In genomic region chr7:28481131-28481926, GRCh38 we compare ENCODE assay signal across 10 cellular contexts.
DNase-seq lines count a peak whose midpoint lies in the region; ATAC-seq, FAIRE-seq and TF ChIP-seq lines count a peak whose summit lies in the region.
"Had no signal": no experiment of that assay in that cellular context is flagged by ENCODE, and none has a peak within 500 bp of the region (broad histone marks: within the 10 kb centered on the region; RNA-seq: fewer than 3 reads in every experiment).

No MANE protein-coding gene starts in this region.

- H3K4me1 ChIP-seq in BLaER1 (peaks cover 56% of the 10 kb centered on the region), H1 (replicated peaks in 1 of 4; ENCODE audit: control insufficient read depth in 3 of 4, insufficient read depth in 4 of 4, low read length in 3 of 4) (peaks cover 10 to 28% (median 23%) of the 10 kb centered on the region in 4 experiments), esophagus squamous epithelium (no peaks in the 10 kb centered on the region)

- no peaks in the 10 kb centered on the region for H3K23me2 ChIP-seq in H1 (ENCODE audit: low read depth, low read length)

- POLR2A ChIA-PET in H1 (lab: Charles Lee; ENCODE audit: partially characterized antibody) = no interaction called here

- peak overlapping the region; percentile 50 for H3K4me3 ChIP-seq in BLaER1
- H3K4me3 ChIP-seq in H1 (ENCODE audit: extremely low read depth in 1 of 4, insufficient read depth in 2 of 4, low read depth in 3 of 4, low read length in 4 of 4) = no peak overlapping the region
- no peak overlapping the region for H3K4me3 ChIP-seq in esophagus squamous epithelium

- peak overlapping the region; percentile 88 for H3K4me2 ChIP-seq in BLaER1
- peak overlapping the region; percentile 26 to 27 for H3K4me2 ChIP-seq in H1 (ENCODE audit: insufficient read depth in 1 of 2, low read depth in 2 of 2, low read length in 2 of 2)

- H4K5ac ChIP-seq in H1 (ENCODE audit: insufficient read length, low read depth, low read length) = no peak overlapping the region

- H3K27ac ChIP-seq in BLaER1 (peak overlapping the region; percentile 79), H1 (ENCODE audit: low read depth, low read length) (no peak overlapping the region), esophagus squamous epithelium (no peak overlapping the region)

- TF ChIP-seq EP300 in H1 (IDR thresholded peaks at IDR 0.05; ENCODE audit: borderline replicate concordance in 1 of 2, low read depth in 2 of 2, low read length in 2 of 2) = no peak

- no peaks in the 10 kb centered on the region for H3K79me1 ChIP-seq in H1 (ENCODE audit: low read depth, low read length)

- no peaks in the 10 kb centered on the region for H3K79me2 ChIP-seq in H1 (ENCODE audit: control insufficient read depth in 1 of 2, insufficient read depth in 2 of 2, low read length in 2 of 2)

- no peak overlapping the region for H3K27ac Mint-ChIP-seq in T-helper 17 cell

- peak overlapping the region; percentile 35; the same call in 1 of the 2 replicates for H2BK5ac ChIP-seq in H1 (ENCODE audit: low read depth, low read length)

- H3K14ac ChIP-seq in H1 (ENCODE audit: insufficient read length) = no peak overlapping the region

- CTCF ChIA-PET in H1 (lab: Charles Lee; ENCODE audit: partially characterized antibody) = interaction anchor here (1.1 to 1.4 kb wide), 3 partner anchors 12 to 119 kb away, joined by 3 to 5 read pairs (median 3); no protein-coding TSS in a partner anchor

- H2BK120ac ChIP-seq in H1 (replicated peaks; ENCODE audit: low read depth, low read length) = no peak overlapping the region

- peaks cover 2% of the 10 kb centered on the region for H3K4me1 Mint-ChIP-seq in T-helper 17 cell

- no peak for TF ChIP-seq POLR2A in H1 (IDR thresholded peaks at IDR 0.05; ENCODE audit: control extremely low read depth in 1 of 2, low read depth in 2 of 2, low read length in 2 of 2)
- no peak for TF ChIP-seq POLR2A in esophagus squamous epithelium (IDR thresholded peaks at IDR 0.05)

- no peak overlapping the region for H3K4ac ChIP-seq in H1 (replicated peaks; ENCODE audit: insufficient read length, low read depth, low read length)

- no peak overlapping the region for H3K23ac ChIP-seq in H1 (ENCODE audit: insufficient read length)

- H3K18ac ChIP-seq in H1 (ENCODE audit: extremely low read depth, low read length) = peak overlapping the region; percentile 74; the same call in 1 of the 2 replicates

- 51% methylated on average over 7 of the region's 7 CpGs; no CpG with 5 or more reads in 1 of the 2 experiments for WGBS in H1 (ENCODE audit: extremely low coverage in 1 of 2, insufficient coverage in 1 of 2, insufficient read length in 1 of 2, insufficient replicate concordance in 2 of 2, low coverage in 1 of 2, low lambda C conversion rate in 2 of 2, missing lambda C conversion rate in 1 of 2), 2 experiments
- WGBS in esophagus squamous epithelium, 2 donors = 52 to 74% methylated on average over 7 of the region's 7 CpGs

- peak overlapping the region; percentile 67 for H3K9ac ChIP-seq in BLaER1
- no peak overlapping the region for H3K9ac ChIP-seq in H1 (replicated peaks in 1 of 4; ENCODE audit: extremely low read depth in 1 of 4, low read depth in 3 of 4, low read length in 3 of 4)

- ATAC-seq in GM19455 (IDR thresholded peaks at IDR 0.05; ENCODE audit: unreplicated experiment) (peak; percentile 72), HG03139 (IDR thresholded peaks at IDR 0.05; ENCODE audit: unreplicated experiment) (peak; percentile 68), T-helper 17 cell (no peak)

- H4K8ac ChIP-seq in H1 (ENCODE audit: extremely low read depth, insufficient read depth, low read length) = no peak overlapping the region

- H2AFZ ChIP-seq in H1 (ENCODE audit: low read length) = 0 out of 2 replicates have a peak overlapping the region, but pooled peaks have one; percentile 28

- FAIRE-seq in H1 (lab: Jason Lieb, UNC) = no peak

- intact Hi-C loops in esophagus squamous epithelium (cut with DNase I) = no loop called here

- TF ChIP-seq CTCF in H1 (IDR thresholded peaks at IDR 0.05; ENCODE audit: control extremely low read depth in 1 of 3, insufficient read depth in 1 of 3, low read depth in 1 of 3, low read length in 3 of 3) (no peak), esophagus squamous epithelium (IDR thresholded peaks at IDR 0.05) (no peak)

- H3K9me3 ChIP-seq in BLaER1 (peaks cover 8% of the 10 kb centered on the region; the same call in 1 of the 2 replicates), H1 (ENCODE audit: insufficient read depth in 2 of 2, low read depth in 1 of 2, low read length in 1 of 2) (no peaks in the 10 kb centered on the region), T-helper 17 cell (ENCODE audit: control insufficient read depth, low read length, poor library complexity, severe bottlenecking) (no peaks in the 10 kb centered on the region), esophagus squamous epithelium (no peaks in the 10 kb centered on the region)

- H3K27me3 Mint-ChIP-seq in T-helper 17 cell = peaks cover 42% of the 10 kb centered on the region

- peak overlapping the region; percentile 79; the same call in 1 of the 2 replicates for H2AK5ac ChIP-seq in H1 (ENCODE audit: low read depth, low read length)

- H3K56ac ChIP-seq in H1 (replicated peaks; ENCODE audit: insufficient read length, low read depth, low read length) = no peak overlapping the region

- H3K4me3 Mint-ChIP-seq in T-helper 17 cell = no peak overlapping the region

- no peak for TF ChIP-seq RAD21 in H1 (IDR thresholded peaks at IDR 0.05 in 1 of 2, conservative IDR thresholded peaks at IDR 0.05 in 1 of 2; ENCODE audit: low read depth in 2 of 2, low read length in 2 of 2)

- H4K20me1 ChIP-seq in BLaER1 (no peaks in the 10 kb centered on the region), H1 (replicated peaks in 1 of 2; ENCODE audit: control insufficient read depth in 1 of 2, insufficient read depth in 2 of 2, low read length in 2 of 2) (no peaks in the 10 kb centered on the region)

- H2BK15ac ChIP-seq in H1 (ENCODE audit: low read length) = peak overlapping the region; percentile 99

- H3K36me3 Mint-ChIP-seq in T-helper 17 cell (ENCODE audit: low read depth) = no peaks in the 10 kb centered on the region

- no peaks in the 10 kb centered on the region for H3K27me3 ChIP-seq in BLaER1
- no peaks in the 10 kb centered on the region for H3K27me3 ChIP-seq in H1 (replicated peaks in 1 of 4; ENCODE audit: control insufficient read depth in 3 of 4, extremely low read depth in 1 of 4, insufficient read depth in 3 of 4, low read length in 3 of 4)
- no peaks in the 10 kb centered on the region for H3K27me3 ChIP-seq in esophagus squamous epithelium

- DNase-seq in H1 (ENCODE audit: low read depth in 1 of 2, low spot score in 2 of 2) (no peak), SW 1271 (lab: John Stamatoyannopoulos, UW) (no peak), NCI-H1417 treated with DMSO at 0.1 percent for 48 hours (lab: John Stamatoyannopoulos, UW) (no peak), T-helper 17 cell (no peak), esophagus squamous epithelium (lab: John Stamatoyannopoulos, UW) (no peak)
- DNase-seq: islet precursor cell, NCI-H446 had no signal

- H3K36me3 ChIP-seq in BLaER1 = no peaks in the 10 kb centered on the region
- H3K36me3 ChIP-seq in H1 (ENCODE audit: control insufficient read depth in 2 of 4, insufficient read depth in 4 of 4, low read length in 3 of 4) = no peaks in the 10 kb centered on the region
- H3K36me3 ChIP-seq in esophagus squamous epithelium = no peaks in the 10 kb centered on the region

- no peak overlapping the region for H4K91ac ChIP-seq in H1 (replicated peaks; ENCODE audit: insufficient read length, low read length)

- peak overlapping the region; percentile 84; the same call in 1 of the 2 replicates for H2BK20ac ChIP-seq in H1 (ENCODE audit: low read length)

- H2BK12ac ChIP-seq in H1 (ENCODE audit: low read depth, low read length) = peak overlapping the region; percentile 97

TF ChIP-seq in H1, 55 proteins besides CTCF, POLR2A, EP300 and RAD21:
- TF ChIP-seq, protein P1, sequence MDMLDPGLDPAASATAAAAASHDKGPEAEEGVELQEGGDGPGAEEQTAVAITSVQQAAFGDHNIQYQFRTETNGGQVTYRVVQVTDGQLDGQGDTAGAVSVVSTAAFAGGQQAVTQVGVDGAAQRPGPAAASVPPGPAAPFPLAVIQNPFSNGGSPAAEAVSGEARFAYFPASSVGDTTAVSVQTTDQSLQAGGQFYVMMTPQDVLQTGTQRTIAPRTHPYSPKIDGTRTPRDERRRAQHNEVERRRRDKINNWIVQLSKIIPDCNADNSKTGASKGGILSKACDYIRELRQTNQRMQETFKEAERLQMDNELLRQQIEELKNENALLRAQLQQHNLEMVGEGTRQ (IDR thresholded peaks at IDR 0.05; ENCODE audit: low read length) = no peak
- peak; percentile 93 for TF ChIP-seq CEBPB (IDR thresholded peaks at IDR 0.05; ENCODE audit: low read depth, low read length)
